In the genomic region with DNA sequence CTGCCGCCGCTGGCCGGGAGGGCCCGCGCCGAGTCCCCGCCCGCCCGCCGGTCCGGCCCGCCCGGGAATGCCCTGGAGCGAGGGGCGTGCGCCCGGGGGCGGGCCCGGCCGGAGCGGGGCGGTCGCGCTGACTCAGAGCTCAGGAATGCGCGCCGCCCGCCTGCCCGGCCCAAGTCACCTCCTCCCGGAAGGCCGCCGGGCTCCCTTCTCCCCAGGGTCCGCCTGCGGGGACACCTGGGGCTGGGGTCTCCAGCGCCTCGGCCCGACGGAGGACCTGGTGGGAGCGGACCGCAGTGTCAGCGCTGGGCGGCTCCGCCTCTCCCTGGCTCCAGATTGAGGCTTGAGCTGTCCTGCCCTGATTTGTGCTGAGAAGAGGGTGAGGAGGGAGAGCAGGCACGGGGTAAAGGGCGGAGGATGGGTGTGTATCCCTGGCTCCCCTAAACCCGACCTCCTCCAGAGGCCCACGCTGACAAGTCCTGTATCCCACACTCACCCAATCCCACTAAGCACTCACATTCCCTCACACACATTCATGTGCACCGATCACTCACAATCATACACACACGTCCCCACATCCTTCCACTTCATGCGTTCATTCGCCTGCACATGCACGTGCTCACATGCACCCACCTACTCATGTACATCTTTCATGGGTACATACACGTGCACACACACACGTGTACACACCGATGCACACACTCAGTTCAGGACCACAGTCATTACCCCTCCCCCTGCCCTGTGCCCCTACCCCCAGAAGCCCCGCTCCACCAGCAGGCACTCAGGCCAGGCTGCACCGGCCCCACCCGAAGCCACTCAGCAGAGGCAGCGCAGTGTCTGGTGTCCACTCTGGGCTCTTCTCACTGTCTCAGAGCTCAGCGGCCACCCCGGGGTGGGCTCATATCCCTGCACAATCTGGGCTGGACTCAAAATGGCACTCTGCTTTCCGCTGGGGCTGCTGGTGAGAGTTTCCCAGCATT, we compare ENCODE assay signal across 1 cellular context.
TF ChIP-seq lines count a peak whose summit lies in the region.

A gene with protein sequence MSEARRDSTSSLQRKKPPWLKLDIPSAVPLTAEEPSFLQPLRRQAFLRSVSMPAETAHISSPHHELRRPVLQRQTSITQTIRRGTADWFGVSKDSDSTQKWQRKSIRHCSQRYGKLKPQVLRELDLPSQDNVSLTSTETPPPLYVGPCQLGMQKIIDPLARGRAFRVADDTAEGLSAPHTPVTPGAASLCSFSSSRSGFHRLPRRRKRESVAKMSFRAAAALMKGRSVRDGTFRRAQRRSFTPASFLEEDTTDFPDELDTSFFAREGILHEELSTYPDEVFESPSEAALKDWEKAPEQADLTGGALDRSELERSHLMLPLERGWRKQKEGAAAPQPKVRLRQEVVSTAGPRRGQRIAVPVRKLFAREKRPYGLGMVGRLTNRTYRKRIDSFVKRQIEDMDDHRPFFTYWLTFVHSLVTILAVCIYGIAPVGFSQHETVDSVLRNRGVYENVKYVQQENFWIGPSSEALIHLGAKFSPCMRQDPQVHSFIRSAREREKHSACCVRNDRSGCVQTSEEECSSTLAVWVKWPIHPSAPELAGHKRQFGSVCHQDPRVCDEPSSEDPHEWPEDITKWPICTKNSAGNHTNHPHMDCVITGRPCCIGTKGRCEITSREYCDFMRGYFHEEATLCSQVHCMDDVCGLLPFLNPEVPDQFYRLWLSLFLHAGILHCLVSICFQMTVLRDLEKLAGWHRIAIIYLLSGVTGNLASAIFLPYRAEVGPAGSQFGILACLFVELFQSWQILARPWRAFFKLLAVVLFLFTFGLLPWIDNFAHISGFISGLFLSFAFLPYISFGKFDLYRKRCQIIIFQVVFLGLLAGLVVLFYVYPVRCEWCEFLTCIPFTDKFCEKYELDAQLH (minus strand): TSS at position 71 of the 977 bp plus-strand sequence. CDS start 7,616 bp downstream, outside the sequence.

TF ChIP-seq in HepG2, 621 proteins besides CTCF, POLR2A, EP300 and RAD21 (continued from another document and continues in another):
- TF ChIP-seq, protein P1, sequence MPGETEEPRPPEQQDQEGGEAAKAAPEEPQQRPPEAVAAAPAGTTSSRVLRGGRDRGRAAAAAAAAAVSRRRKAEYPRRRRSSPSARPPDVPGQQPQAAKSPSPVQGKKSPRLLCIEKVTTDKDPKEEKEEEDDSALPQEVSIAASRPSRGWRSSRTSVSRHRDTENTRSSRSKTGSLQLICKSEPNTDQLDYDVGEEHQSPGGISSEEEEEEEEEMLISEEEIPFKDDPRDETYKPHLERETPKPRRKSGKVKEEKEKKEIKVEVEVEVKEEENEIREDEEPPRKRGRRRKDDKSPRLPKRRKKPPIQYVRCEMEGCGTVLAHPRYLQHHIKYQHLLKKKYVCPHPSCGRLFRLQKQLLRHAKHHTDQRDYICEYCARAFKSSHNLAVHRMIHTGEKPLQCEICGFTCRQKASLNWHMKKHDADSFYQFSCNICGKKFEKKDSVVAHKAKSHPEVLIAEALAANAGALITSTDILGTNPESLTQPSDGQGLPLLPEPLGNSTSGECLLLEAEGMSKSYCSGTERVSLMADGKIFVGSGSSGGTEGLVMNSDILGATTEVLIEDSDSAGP (CRISPR knock-in tag; IDR thresholded peaks at IDR 0.05; ENCODE audit: borderline replicate concordance) = peak; percentile 25; the same call in 1 of the 2 replicates
- TF ChIP-seq, protein P2, sequence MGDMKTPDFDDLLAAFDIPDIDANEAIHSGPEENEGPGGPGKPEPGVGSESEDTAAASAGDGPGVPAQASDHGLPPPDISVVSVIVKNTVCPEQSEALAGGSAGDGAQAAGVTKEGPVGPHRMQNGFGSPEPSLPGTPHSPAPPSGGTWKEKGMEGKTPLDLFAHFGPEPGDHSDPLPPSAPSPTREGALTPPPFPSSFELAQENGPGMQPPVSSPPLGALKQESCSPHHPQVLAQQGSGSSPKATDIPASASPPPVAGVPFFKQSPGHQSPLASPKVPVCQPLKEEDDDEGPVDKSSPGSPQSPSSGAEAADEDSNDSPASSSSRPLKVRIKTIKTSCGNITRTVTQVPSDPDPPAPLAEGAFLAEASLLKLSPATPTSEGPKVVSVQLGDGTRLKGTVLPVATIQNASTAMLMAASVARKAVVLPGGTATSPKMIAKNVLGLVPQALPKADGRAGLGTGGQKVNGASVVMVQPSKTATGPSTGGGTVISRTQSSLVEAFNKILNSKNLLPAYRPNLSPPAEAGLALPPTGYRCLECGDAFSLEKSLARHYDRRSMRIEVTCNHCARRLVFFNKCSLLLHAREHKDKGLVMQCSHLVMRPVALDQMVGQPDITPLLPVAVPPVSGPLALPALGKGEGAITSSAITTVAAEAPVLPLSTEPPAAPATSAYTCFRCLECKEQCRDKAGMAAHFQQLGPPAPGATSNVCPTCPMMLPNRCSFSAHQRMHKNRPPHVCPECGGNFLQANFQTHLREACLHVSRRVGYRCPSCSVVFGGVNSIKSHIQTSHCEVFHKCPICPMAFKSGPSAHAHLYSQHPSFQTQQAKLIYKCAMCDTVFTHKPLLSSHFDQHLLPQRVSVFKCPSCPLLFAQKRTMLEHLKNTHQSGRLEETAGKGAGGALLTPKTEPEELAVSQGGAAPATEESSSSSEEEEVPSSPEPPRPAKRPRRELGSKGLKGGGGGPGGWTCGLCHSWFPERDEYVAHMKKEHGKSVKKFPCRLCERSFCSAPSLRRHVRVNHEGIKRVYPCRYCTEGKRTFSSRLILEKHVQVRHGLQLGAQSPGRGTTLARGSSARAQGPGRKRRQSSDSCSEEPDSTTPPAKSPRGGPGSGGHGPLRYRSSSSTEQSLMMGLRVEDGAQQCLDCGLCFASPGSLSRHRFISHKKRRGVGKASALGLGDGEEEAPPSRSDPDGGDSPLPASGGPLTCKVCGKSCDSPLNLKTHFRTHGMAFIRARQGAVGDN (CRISPR knock-in tag; IDR thresholded peaks at IDR 0.05) = peak; percentile 43
- TF ChIP-seq ZNF761 (CRISPR knock-in tag; conservative IDR thresholded peaks at IDR 0.05) (no peak), SAFB2 (CRISPR knock-in tag; IDR thresholded peaks at IDR 0.05; ENCODE audit: borderline replicate concordance, low read depth) (no peak), ONECUT2 (CRISPR knock-in tag; IDR thresholded peaks at IDR 0.05) (no peak), SIX4 (CRISPR knock-in tag; IDR thresholded peaks at IDR 0.05) (no peak), ZNF124 (CRISPR knock-in tag; IDR thresholded peaks at IDR 0.05) (no peak), SP5 (CRISPR knock-in tag; IDR thresholded peaks at IDR 0.05; ENCODE audit: borderline replicate concordance, low read depth) (peak; percentile 54; the same call in 1 of the 2 replicates), TBP (CRISPR knock-in tag; IDR thresholded peaks at IDR 0.05) (no peak), SNAI1 (CRISPR knock-in tag; IDR thresholded peaks at IDR 0.05; ENCODE audit: borderline replicate concordance) (no peak), ZMYM2 (CRISPR knock-in tag; IDR thresholded peaks at IDR 0.05) (no peak), JUNB (CRISPR knock-in tag; IDR thresholded peaks at IDR 0.05; ENCODE audit: borderline replicate concordance) (peak; percentile 92), SPEN (CRISPR knock-in tag; IDR thresholded peaks at IDR 0.05; ENCODE audit: low read depth) (peak; percentile 48; the same call in 1 of the 2 replicates), ZNF260 (CRISPR knock-in tag; IDR thresholded peaks at IDR 0.05; ENCODE audit: borderline replicate concordance, low read depth) (no peak), TEAD2 (CRISPR knock-in tag; IDR thresholded peaks at IDR 0.05) (no peak), ZNF292 (CRISPR knock-in tag; IDR thresholded peaks at IDR 0.05; ENCODE audit: borderline replicate concordance, low read depth) (no peak), YEATS2 (CRISPR knock-in tag; IDR thresholded peaks at IDR 0.05; ENCODE audit: borderline replicate concordance) (no peak), JARID2 (CRISPR knock-in tag; IDR thresholded peaks at IDR 0.05; ENCODE audit: insufficient replicate concordance) (no peak), BCL6 (CRISPR knock-in tag; IDR thresholded peaks at IDR 0.05) (no peak), ZNF605 (CRISPR knock-in tag; IDR thresholded peaks at IDR 0.05) (no peak), ZKSCAN8 (CRISPR knock-in tag; IDR thresholded peaks at IDR 0.05; ENCODE audit: borderline replicate concordance) (no peak), RXRA (CRISPR knock-in tag; IDR thresholded peaks at IDR 0.05) (peak; percentile 50; the same call in 1 of the 2 replicates), PAF1 (CRISPR knock-in tag; IDR thresholded peaks at IDR 0.05) (no peak), DPF2 (CRISPR knock-in tag; IDR thresholded peaks at IDR 0.05; ENCODE audit: borderline replicate concordance, low read depth) (no peak), ZNF205 (CRISPR knock-in tag; IDR thresholded peaks at IDR 0.05) (no peak), GLI4 (CRISPR knock-in tag; IDR thresholded peaks at IDR 0.05; ENCODE audit: borderline replicate concordance) (no peak), ZNF883 (CRISPR knock-in tag; IDR thresholded peaks at IDR 0.05; ENCODE audit: not compliant biosample characterization) (no peak), MIER2 (CRISPR knock-in tag; IDR thresholded peaks at IDR 0.05) (no peak), AGO1 (IDR thresholded peaks at IDR 0.05; ENCODE audit: low read depth, low read length, poor library complexity, severe bottlenecking) (no peak), DR1 (CRISPR knock-in tag; IDR thresholded peaks at IDR 0.05) (no peak), HCFC1 (IDR thresholded peaks at IDR 0.05; ENCODE audit: low read depth, low read length) (no peak), NFE2L2 (IDR thresholded peaks at IDR 0.05; ENCODE audit: low read length) (no peak), DNMT1 (CRISPR knock-in tag; IDR thresholded peaks at IDR 0.05) (0 out of 2 replicates have a peak, but pooled peaks have one; percentile 24), ZIK1 (CRISPR knock-in tag; IDR thresholded peaks at IDR 0.05; ENCODE audit: borderline replicate concordance, low read depth) (0 out of 2 replicates have a peak, but pooled peaks have one; percentile 38), NPAS2 (CRISPR knock-in tag; IDR thresholded peaks at IDR 0.05; ENCODE audit: borderline replicate concordance) (no peak), AKAP8 (CRISPR knock-in tag; IDR thresholded peaks at IDR 0.05) (peak; percentile 73; the same call in 1 of the 2 replicates)
- TF ChIP-seq, protein P3, sequence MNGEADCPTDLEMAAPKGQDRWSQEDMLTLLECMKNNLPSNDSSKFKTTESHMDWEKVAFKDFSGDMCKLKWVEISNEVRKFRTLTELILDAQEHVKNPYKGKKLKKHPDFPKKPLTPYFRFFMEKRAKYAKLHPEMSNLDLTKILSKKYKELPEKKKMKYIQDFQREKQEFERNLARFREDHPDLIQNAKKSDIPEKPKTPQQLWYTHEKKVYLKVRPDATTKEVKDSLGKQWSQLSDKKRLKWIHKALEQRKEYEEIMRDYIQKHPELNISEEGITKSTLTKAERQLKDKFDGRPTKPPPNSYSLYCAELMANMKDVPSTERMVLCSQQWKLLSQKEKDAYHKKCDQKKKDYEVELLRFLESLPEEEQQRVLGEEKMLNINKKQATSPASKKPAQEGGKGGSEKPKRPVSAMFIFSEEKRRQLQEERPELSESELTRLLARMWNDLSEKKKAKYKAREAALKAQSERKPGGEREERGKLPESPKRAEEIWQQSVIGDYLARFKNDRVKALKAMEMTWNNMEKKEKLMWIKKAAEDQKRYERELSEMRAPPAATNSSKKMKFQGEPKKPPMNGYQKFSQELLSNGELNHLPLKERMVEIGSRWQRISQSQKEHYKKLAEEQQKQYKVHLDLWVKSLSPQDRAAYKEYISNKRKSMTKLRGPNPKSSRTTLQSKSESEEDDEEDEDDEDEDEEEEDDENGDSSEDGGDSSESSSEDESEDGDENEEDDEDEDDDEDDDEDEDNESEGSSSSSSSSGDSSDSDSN (CRISPR knock-in tag; IDR thresholded peaks at IDR 0.05) = no peak
- TF ChIP-seq, protein P4, sequence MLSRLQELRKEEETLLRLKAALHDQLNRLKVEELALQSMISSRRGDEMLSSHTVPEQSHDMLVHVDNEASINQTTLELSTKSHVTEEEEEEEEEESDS (CRISPR knock-in tag; IDR thresholded peaks at IDR 0.05; ENCODE audit: borderline replicate concordance) = no peak
- TF ChIP-seq, protein P5, sequence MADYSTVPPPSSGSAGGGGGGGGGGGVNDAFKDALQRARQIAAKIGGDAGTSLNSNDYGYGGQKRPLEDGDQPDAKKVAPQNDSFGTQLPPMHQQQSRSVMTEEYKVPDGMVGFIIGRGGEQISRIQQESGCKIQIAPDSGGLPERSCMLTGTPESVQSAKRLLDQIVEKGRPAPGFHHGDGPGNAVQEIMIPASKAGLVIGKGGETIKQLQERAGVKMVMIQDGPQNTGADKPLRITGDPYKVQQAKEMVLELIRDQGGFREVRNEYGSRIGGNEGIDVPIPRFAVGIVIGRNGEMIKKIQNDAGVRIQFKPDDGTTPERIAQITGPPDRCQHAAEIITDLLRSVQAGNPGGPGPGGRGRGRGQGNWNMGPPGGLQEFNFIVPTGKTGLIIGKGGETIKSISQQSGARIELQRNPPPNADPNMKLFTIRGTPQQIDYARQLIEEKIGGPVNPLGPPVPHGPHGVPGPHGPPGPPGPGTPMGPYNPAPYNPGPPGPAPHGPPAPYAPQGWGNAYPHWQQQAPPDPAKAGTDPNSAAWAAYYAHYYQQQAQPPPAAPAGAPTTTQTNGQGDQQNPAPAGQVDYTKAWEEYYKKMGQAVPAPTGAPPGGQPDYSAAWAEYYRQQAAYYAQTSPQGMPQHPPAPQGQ (CRISPR knock-in tag; IDR thresholded peaks at IDR 0.05; ENCODE audit: borderline replicate concordance) = no peak
- TF ChIP-seq, protein P6, sequence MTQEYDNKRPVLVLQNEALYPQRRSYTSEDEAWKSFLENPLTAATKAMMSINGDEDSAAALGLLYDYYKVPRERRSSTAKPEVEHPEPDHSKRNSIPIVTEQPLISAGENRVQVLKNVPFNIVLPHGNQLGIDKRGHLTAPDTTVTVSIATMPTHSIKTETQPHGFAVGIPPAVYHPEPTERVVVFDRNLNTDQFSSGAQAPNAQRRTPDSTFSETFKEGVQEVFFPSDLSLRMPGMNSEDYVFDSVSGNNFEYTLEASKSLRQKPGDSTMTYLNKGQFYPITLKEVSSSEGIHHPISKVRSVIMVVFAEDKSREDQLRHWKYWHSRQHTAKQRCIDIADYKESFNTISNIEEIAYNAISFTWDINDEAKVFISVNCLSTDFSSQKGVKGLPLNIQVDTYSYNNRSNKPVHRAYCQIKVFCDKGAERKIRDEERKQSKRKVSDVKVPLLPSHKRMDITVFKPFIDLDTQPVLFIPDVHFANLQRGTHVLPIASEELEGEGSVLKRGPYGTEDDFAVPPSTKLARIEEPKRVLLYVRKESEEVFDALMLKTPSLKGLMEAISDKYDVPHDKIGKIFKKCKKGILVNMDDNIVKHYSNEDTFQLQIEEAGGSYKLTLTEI (CRISPR knock-in tag; conservative IDR thresholded peaks at IDR 0.05) = no peak
- TF ChIP-seq, protein P7, sequence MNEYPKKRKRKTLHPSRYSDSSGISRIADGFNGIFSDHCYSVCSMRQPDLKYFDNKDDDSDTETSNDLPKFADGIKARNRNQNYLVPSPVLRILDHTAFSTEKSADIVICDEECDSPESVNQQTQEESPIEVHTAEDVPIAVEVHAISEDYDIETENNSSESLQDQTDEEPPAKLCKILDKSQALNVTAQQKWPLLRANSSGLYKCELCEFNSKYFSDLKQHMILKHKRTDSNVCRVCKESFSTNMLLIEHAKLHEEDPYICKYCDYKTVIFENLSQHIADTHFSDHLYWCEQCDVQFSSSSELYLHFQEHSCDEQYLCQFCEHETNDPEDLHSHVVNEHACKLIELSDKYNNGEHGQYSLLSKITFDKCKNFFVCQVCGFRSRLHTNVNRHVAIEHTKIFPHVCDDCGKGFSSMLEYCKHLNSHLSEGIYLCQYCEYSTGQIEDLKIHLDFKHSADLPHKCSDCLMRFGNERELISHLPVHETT (CRISPR knock-in tag; conservative IDR thresholded peaks at IDR 0.05) = no peak; the same call in 1 of the 2 replicates
